ENCODE assay signal across 12 cellular contexts in the genomic region with DNA sequence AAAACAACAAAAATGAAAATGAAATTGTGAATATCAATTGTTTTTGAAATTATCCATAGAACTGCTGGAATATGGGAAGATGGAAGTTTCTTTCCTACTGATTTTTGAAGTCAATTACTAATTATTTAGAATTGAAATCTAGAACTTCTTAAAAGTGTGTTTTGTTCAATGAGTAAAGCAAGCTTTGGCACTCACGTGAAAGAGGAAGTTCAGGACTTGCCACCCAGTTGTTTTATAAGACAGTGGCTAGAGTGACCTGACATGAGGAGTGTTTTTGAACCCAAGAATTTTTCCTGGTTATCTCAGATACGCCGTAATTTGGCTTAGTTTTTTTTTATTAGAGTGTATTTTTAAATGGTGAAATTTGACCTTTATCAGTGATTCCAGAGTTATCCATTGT. TPM values are rescaled to one million over a fixed set of nuclear protein-coding genes. Genes with fewer than 3 reads are reported as not detected.
DNase-seq lines count a peak whose midpoint lies in the region; ATAC-seq, FAIRE-seq and TF ChIP-seq lines count a peak whose summit lies in the region.
"Had no signal": no experiment of that assay in that cellular context is flagged by ENCODE, and none has a peak within 500 bp of the region (broad histone marks: within the 10 kb centered on the region; RNA-seq: fewer than 3 reads in every experiment).

No MANE protein-coding gene starts in this region.

- no peak overlapping the region for H3K4me3 ChIP-seq in GM12878
- H3K4me3 ChIP-seq in muscle layer of duodenum (ENCODE audit: low read depth in 1 of 2, low read length in 2 of 2): peak overlapping the region in 1 of 2 donors; percentile 94
- H3K4me3 ChIP-seq in CD4-positive, alpha-beta memory T cell (ENCODE audit: low read length in 2 of 2): no peak overlapping the region
- H3K4me3 ChIP-seq: ovary had no signal

- no peak overlapping the region for H3K27ac ChIP-seq in GM12878 (ENCODE audit: control insufficient read depth, insufficient read depth)
- H3K27ac ChIP-seq in muscle layer of duodenum (ENCODE audit: low read length): peak overlapping the region; percentile 89
- H3K27ac ChIP-seq in CD4-positive, alpha-beta memory T cell (ENCODE audit: low read depth, low read length): no peak overlapping the region
- H3K27ac ChIP-seq: ovary had no signal

- CTCF ChIA-PET in GM12878 (lab: Yijun Ruan, JAX): interaction anchor here (1.0 to 1.4 kb wide), 4 partner anchors 152 to 224 kb away, joined by 3 to 5 read pairs (median 5); no protein-coding TSS in a partner anchor
- CTCF ChIA-PET in CD4-positive, alpha-beta memory T cell (lab: Charles Lee; ENCODE audit: partially characterized antibody): no interaction called here

- H4K20me1 ChIP-seq in GM12878 (ENCODE audit: control insufficient read depth, insufficient read depth): no peaks in the 10 kb centered on the region

- peaks cover 5% of the 10 kb centered on the region for H3K79me2 ChIP-seq in GM12878 (ENCODE audit: control insufficient read depth, insufficient read depth, low read length)

- no peaks in the 10 kb centered on the region for H3K9me3 ChIP-seq in GM12878 (replicated peaks; ENCODE audit: control insufficient read depth, insufficient read depth, low read length)
- no peaks in the 10 kb centered on the region for H3K9me3 ChIP-seq in muscle layer of duodenum (ENCODE audit: control insufficient read depth in 1 of 2, low read length in 2 of 2)
- H3K9me3 ChIP-seq in CD4-positive, alpha-beta memory T cell (ENCODE audit: control insufficient read depth in 1 of 2, low read length in 2 of 2): no peaks in the 10 kb centered on the region
- H3K9me3 ChIP-seq: ovary had no signal

- no peak for TF ChIP-seq CTCF in GM12878 (IDR thresholded peaks at IDR 0.05 in 2 of 3, conservative IDR thresholded peaks at IDR 0.05 in 1 of 3; ENCODE audit: control insufficient read depth in 2 of 3, extremely low read depth in 1 of 3, insufficient read depth in 1 of 3, low read depth in 3 of 3, low read length in 3 of 3)

- RAD21 ChIA-PET in GM12878 (lab: Charles Lee; ENCODE audit: unreplicated experiment): interaction anchor here (1.5 kb wide), 2 partner anchors 151 to 225 kb away, joined by 3 to 9 read pairs; no protein-coding TSS in a partner anchor

- DNase-seq in CD1c-positive myeloid dendritic cell (ENCODE audit: extremely low spot score) (peak; percentile 68), MV-4-11 (lab: John Stamatoyannopoulos, UW) (peak; percentile 70), GM12878 (ENCODE audit: low read depth, low spot score) (no peak), NCI-H128 (lab: John Stamatoyannopoulos, UW; ENCODE audit: unreplicated experiment) (no peak)
- no peak for DNase-seq in CD4-positive, alpha-beta memory T cell
- DNase-seq: activated CD4-positive, alpha-beta T cell treated with anti-CD3 and anti-CD28 coated beads for 1 hour; central memory CD4-positive, alpha-beta T cell; ovary; SHP77 had no signal

- no peak for TF ChIP-seq RAD21 in GM12878 (IDR thresholded peaks at IDR 0.05; ENCODE audit: insufficient read depth, low read depth, low read length)

- no peaks in the 10 kb centered on the region for H3K27me3 ChIP-seq in GM12878 (replicated peaks in 1 of 2; ENCODE audit: control insufficient read depth in 2 of 2, insufficient read depth in 2 of 2, low read length in 1 of 2)
- H3K27me3 ChIP-seq in muscle layer of duodenum (ENCODE audit: low read depth, low read length): no peaks in the 10 kb centered on the region
- H3K27me3 ChIP-seq in CD4-positive, alpha-beta memory T cell (ENCODE audit: insufficient read depth, low read length): no peaks in the 10 kb centered on the region
- H3K27me3 ChIP-seq: ovary had no signal

- SMC1A ChIA-PET in GM12878 (lab: Charles Lee; ENCODE audit: uncharacterized antibody, unreplicated experiment): interaction anchor here (1.0 to 8.9 kb wide), 8 partner anchors 16 to 375 kb away, joined by 3 to 126 read pairs (median 3); a partner anchor contains a TSS

- H3K9me3 Mint-ChIP-seq in CD4-positive, alpha-beta memory T cell: peaks cover 0 to 3% (median 0%) of the 10 kb centered on the region in 8 donors

- no peak for FAIRE-seq in GM12878 (lab: Jason Lieb, UNC)

- no peak for TF ChIP-seq POLR2A in GM12878 (IDR thresholded peaks at IDR 0.05; ENCODE audit: low read depth, low read length)

- H3K27ac Mint-ChIP-seq in CD4-positive, alpha-beta memory T cell: no peak overlapping the region

- no peak for ATAC-seq in GM12878
- ATAC-seq in HG03457 (IDR thresholded peaks at IDR 0.05; ENCODE audit: unreplicated experiment): no peak
- no peak for ATAC-seq in GM18867 (IDR thresholded peaks at IDR 0.05; ENCODE audit: unreplicated experiment)

- H3K27me3 Mint-ChIP-seq in CD4-positive, alpha-beta memory T cell: no peaks in the 10 kb centered on the region

- peaks cover 20 to 45% of the 10 kb centered on the region in 2 donors for H3K36me3 Mint-ChIP-seq in CD4-positive, alpha-beta memory T cell

- H3K9ac ChIP-seq in GM12878 (ENCODE audit: control insufficient read depth, insufficient read depth, low read length): no peak overlapping the region

- no TSS peak for BruUV-seq in GM12878 (replicated peaks; lab: Mats Ljungman, UMichigan)

- no peak overlapping the region for H3K4me2 ChIP-seq in GM12878 (ENCODE audit: control insufficient read depth, insufficient read depth)

- TF ChIP-seq EP300 in GM12878 (IDR thresholded peaks at IDR 0.05; ENCODE audit: borderline replicate concordance in 1 of 2, control insufficient read depth in 1 of 2, low read depth in 2 of 2, low read length in 2 of 2): no peak

- no peak overlapping the region for H2AFZ ChIP-seq in GM12878 (ENCODE audit: control insufficient read depth, low read depth, low read length)

- H3K36me3 ChIP-seq in GM12878 (ENCODE audit: control insufficient read depth in 2 of 2, insufficient read depth in 2 of 2, low read length in 1 of 2): 0 out of 4 replicates have a peak, but pooled peaks cover 0 to 7% of the 10 kb centered on the region in 2 experiments
- peaks cover 23% of the 10 kb centered on the region in 2 donors for H3K36me3 ChIP-seq in muscle layer of duodenum (ENCODE audit: control insufficient read depth in 1 of 2, insufficient read depth in 2 of 2, low read length in 2 of 2)
- peaks cover 26% of the 10 kb centered on the region for H3K36me3 ChIP-seq in CD4-positive, alpha-beta memory T cell (ENCODE audit: insufficient read depth, low read length)
- H3K36me3 ChIP-seq: ovary had no signal

- H3K4me1 Mint-ChIP-seq in CD4-positive, alpha-beta memory T cell: peaks cover 11 to 38% (median 21%) of the 10 kb centered on the region in 4 donors

- POLR2A ChIA-PET in GM12878 (lab: Charles Lee): interaction anchor here (0.8 to 6.2 kb wide), 4 partner anchors 152 to 215 kb away, joined by 3 to 75 read pairs (median 4); no protein-coding TSS in a partner anchor
- POLR2A ChIA-PET in CD4-positive, alpha-beta memory T cell (lab: Charles Lee; ENCODE audit: partially characterized antibody): interaction anchor here (10.5 kb wide), 1 partner anchor 224 kb away, joined by 180 read pairs; no protein-coding TSS in a partner anchor

- in situ Hi-C loops in GM12878 (cut with MboI): loop anchor here (5.0 kb wide), 1 partner anchor 154 kb away; no protein-coding TSS in a partner anchor

- intact Hi-C loops in GM12878 (cut with micrococcal nuclease; ENCODE audit: unreplicated experiment): loop anchor here (10.0 kb wide), 1 partner anchor 696 kb away; no protein-coding TSS in a partner anchor
- intact Hi-C loops in CD4-positive, alpha-beta memory T cell (cut with micrococcal nuclease): loop anchor here (10.0 kb wide), 1 partner anchor 696 kb away; no protein-coding TSS in a partner anchor

- H3K4me1 ChIP-seq in GM12878 (ENCODE audit: control insufficient read depth, insufficient read depth, low read length) (peaks cover 5% of the 10 kb centered on the region; the same call in 1 of the 2 replicates), muscle layer of duodenum (ENCODE audit: control insufficient read depth in 1 of 2, insufficient read depth in 2 of 2, low read length in 2 of 2) (peaks cover 0 to 18% of the 10 kb centered on the region in 2 donors)
- H3K4me1 ChIP-seq in CD4-positive, alpha-beta memory T cell (ENCODE audit: insufficient read depth, low read length): peaks cover 30% of the 10 kb centered on the region

- no peak overlapping the region for H3K4me3 Mint-ChIP-seq in CD4-positive, alpha-beta memory T cell

- 3% methylated on average over 3 of the region's 3 CpGs for WGBS in GM12878 (ENCODE audit: insufficient coverage, insufficient replicate concordance, low lambda C conversion rate, missing lambda C conversion rate)

RNA-seq across cellular contexts. Expression of a gene that starts 3.5 kb away (rescaled TPM):
- total RNA-seq in GM12878 (2013; cell fraction: nucleolus; rRNA removed): 11.5 and 13.8 TPM in 2 replicates
- total RNA-seq in GM12878 (2014; rRNA removed): 2.7 and 3.4 TPM in 2 replicates
- total RNA-seq in GM12878 (2014; rRNA removed; fragmentation: Illumina TruSeq; extraction: Trizol): 1.8 and 2.2 TPM in 2 replicates
- 5.3 and 5.5 TPM in 2 replicates for total RNA-seq in GM12878 (2021)
- 3.0 TPM for polyA plus RNA-seq in GM12878 (2011; ENCODE audit: low read depth)
- polyA plus RNA-seq in GM12878 (2011; rRNA removed): 9.9 and 10.2 TPM in 2 replicates
- polyA plus RNA-seq in GM12878 (2011; cell fraction: cytosol; rRNA removed): 3.3 and 4.7 TPM in 2 replicates
- 5.6 and 11.5 TPM in 2 replicates for polyA plus RNA-seq in GM12878 (2011; cell fraction: nucleus; rRNA removed)
- polyA plus RNA-seq in GM12878 (2012): 5.3 and 5.5 TPM in 2 replicates
- polyA plus RNA-seq in GM12878 (2014; fragmentation: Illumina TruSeq; extraction: Trizol): 3.2 and 3.4 TPM in 2 replicates
- polyA plus RNA-seq in GM12878 (2014; fragmentation: Nextera tagmentation; extraction: Ambion mirVana): 1 to 10 TPM; 2.5 to 2.7 TPM
- 2.6 and 3.0 TPM in 2 replicates for polyA plus RNA-seq in GM12878 (2014; rRNA removed)
- 1 to 10 TPM; 4.5 to 5.5 TPM for polyA plus RNA-seq in GM12878 (2016; fragmentation: Nextera tagmentation; extraction: Ambion mirVana)
- 4.0 and 4.3 TPM in 2 replicates for polyA minus RNA-seq in GM12878 (2011; rRNA and poly(A)+ RNA removed)
- 4.0 and 4.8 TPM in 2 replicates for polyA minus RNA-seq in GM12878 (2011; cell fraction: cytosol; rRNA and poly(A)+ RNA removed)
- polyA minus RNA-seq in GM12878 (2011; cell fraction: nucleus; rRNA and poly(A)+ RNA removed): 3.4 and 4.5 TPM in 2 replicates
- 10 to 100 TPM; 12.5 to 17.2 TPM for total RNA-seq in CD4-positive, alpha-beta memory T cell
- polyA plus RNA-seq in CD4-positive, alpha-beta memory T cell: 10 to 100 TPM in 1 of 2 donors, 1 to 10 TPM in 1; 4.7 to 12.3 TPM

RNA-seq across cellular contexts. Expression of a gene that starts 24.6 kb away (rescaled TPM):
- 34.6 and 37.5 TPM in 2 replicates for total RNA-seq in GM12878 (2013; cell fraction: nucleolus; rRNA removed)
- total RNA-seq in GM12878 (2014; rRNA removed) (33.2 and 41.0 TPM in 2 replicates), GM12878 (2014; rRNA removed; fragmentation: Illumina TruSeq; extraction: Trizol) (49.8 and 52.7 TPM in 2 replicates), GM12878 (2021) (35.6 and 37.4 TPM in 2 replicates)
- 6.9 TPM for polyA plus RNA-seq in GM12878 (2011; ENCODE audit: low read depth)
- polyA plus RNA-seq in GM12878 (2011; rRNA removed) (52.1 and 88.6 TPM in 2 replicates), GM12878 (2014; fragmentation: Illumina TruSeq; extraction: Trizol) (49.2 and 66.8 TPM in 2 replicates), GM12878 (2014; fragmentation: Nextera tagmentation; extraction: Ambion mirVana) (10 to 100 TPM; 30.6 to 30.9 TPM), GM12878 (2014; rRNA removed) (34.5 and 46.3 TPM in 2 replicates), GM12878 (2016; fragmentation: Nextera tagmentation; extraction: Ambion mirVana) (10 to 100 TPM; 77.6 to 89.5 TPM)
- polyA plus RNA-seq in GM12878 (2011; cell fraction: cytosol; rRNA removed): 22.6 and 23.0 TPM in 2 replicates
- 27.8 and 30.8 TPM in 2 replicates for polyA plus RNA-seq in GM12878 (2011; cell fraction: nucleus; rRNA removed)
- polyA plus RNA-seq in GM12878 (2012): 29.5 and 36.5 TPM in 2 replicates
- 4.3 and 6.6 TPM in 2 replicates for polyA minus RNA-seq in GM12878 (2011; rRNA and poly(A)+ RNA removed)
- 5.9 and 7.2 TPM in 2 replicates for polyA minus RNA-seq in GM12878 (2011; cell fraction: cytosol; rRNA and poly(A)+ RNA removed)
- 4.8 and 6.1 TPM in 2 replicates for polyA minus RNA-seq in GM12878 (2011; cell fraction: nucleus; rRNA and poly(A)+ RNA removed)
- total RNA-seq in CD4-positive, alpha-beta memory T cell: 10 to 100 TPM; 44.6 to 48.5 TPM
- 10 to 100 TPM; 62.6 to 66.0 TPM for polyA plus RNA-seq in CD4-positive, alpha-beta memory T cell

RNA-seq across cellular contexts. Expression of a gene that starts 43.0 kb away (rescaled TPM):
- total RNA-seq in GM12878 (2013; cell fraction: nucleolus; rRNA removed): 14.4 and 17.1 TPM in 2 replicates
- total RNA-seq in GM12878 (2014; rRNA removed): 0.11 and 0.38 TPM in 2 replicates
- total RNA-seq in GM12878 (2014; rRNA removed; fragmentation: Illumina TruSeq; extraction: Trizol): 0.23 and 0.27 TPM in 2 replicates
- total RNA-seq in GM12878 (2021): 0.53 and 0.59 TPM in 2 replicates
- 0.29 TPM for polyA plus RNA-seq in GM12878 (2011; ENCODE audit: low read depth)
- polyA plus RNA-seq in GM12878 (2011; rRNA removed): 0.97 and 1.1 TPM in 2 replicates
- polyA plus RNA-seq in GM12878 (2011; cell fraction: cytosol; rRNA removed): 1.1 and 1.6 TPM in 2 replicates
- polyA plus RNA-seq in GM12878 (2011; cell fraction: nucleus; rRNA removed): 2.4 and 3.2 TPM in 2 replicates
- 0.65 and 0.77 TPM in 2 replicates for polyA plus RNA-seq in GM12878 (2012)
- polyA plus RNA-seq in GM12878 (2014; fragmentation: Illumina TruSeq; extraction: Trizol): 0.29 and 0.33 TPM in 2 replicates
- under 1 TPM; 0.11 to 0.16 TPM for polyA plus RNA-seq in GM12878 (2014; fragmentation: Nextera tagmentation; extraction: Ambion mirVana)
- 0.37 and 0.44 TPM in 2 replicates for polyA plus RNA-seq in GM12878 (2014; rRNA removed)
- under 1 TPM; 0.60 to 0.64 TPM for polyA plus RNA-seq in GM12878 (2016; fragmentation: Nextera tagmentation; extraction: Ambion mirVana)
- 0.88 and 2.8 TPM in 2 replicates for polyA minus RNA-seq in GM12878 (2011; rRNA and poly(A)+ RNA removed)
- 0.42 and 0.67 TPM in 2 replicates for polyA minus RNA-seq in GM12878 (2011; cell fraction: cytosol; rRNA and poly(A)+ RNA removed)
- 0.85 and 1.1 TPM in 2 replicates for polyA minus RNA-seq in GM12878 (2011; cell fraction: nucleus; rRNA and poly(A)+ RNA removed)
- 1 to 10 TPM; 2.0 to 2.3 TPM for total RNA-seq in CD4-positive, alpha-beta memory T cell
- 1 to 10 TPM; 1.1 TPM for polyA plus RNA-seq in CD4-positive, alpha-beta memory T cell

Comparison
In these comparisons a context has a peak if more than half of its experiments do, and no peak if none do; other contexts are left out.
1. DNase-seq: peak in CD1c-positive myeloid dendritic cell (single experiment) and MV-4-11 (single experiment); none in GM12878 (single experiment), CD4-positive, alpha-beta memory T cell (0 of 5) and NCI-H128 (single experiment).